ENCODE assay signal across 16 cellular contexts in genomic region chr14:35254736-35255135, GRCh38. TPM values are rescaled to one million over a fixed set of nuclear protein-coding genes. Genes with fewer than 3 reads are reported as not detected.
DNase-seq lines count a peak whose midpoint lies in the region; ATAC-seq and TF ChIP-seq lines count a peak whose summit lies in the region.
"Had no signal": no experiment of that assay in that cellular context is flagged by ENCODE, and none has a peak within 500 bp of the region (broad histone marks: within the 10 kb centered on the region; RNA-seq: fewer than 3 reads in every experiment).

No MANE protein-coding gene starts in this region.

- H3K27ac ChIP-seq in tibial nerve, result no peak overlapping the region
- no peak overlapping the region for H3K27ac ChIP-seq in esophagus muscularis mucosa (replicated peaks in 1 of 4)
- H3K27ac ChIP-seq: brain microvascular endothelial cell, GM23248, RWPE1, thoracic aorta had no signal

- TF ChIP-seq CTCF in tibial nerve (IDR thresholded peaks at IDR 0.05), result no peak
- no peak for TF ChIP-seq CTCF in esophagus muscularis mucosa (IDR thresholded peaks at IDR 0.05)

- H3K9me3 ChIP-seq in tibial nerve (no peaks in the 10 kb centered on the region), esophagus muscularis mucosa (no peaks in the 10 kb centered on the region)
- H3K9me3 ChIP-seq: thoracic aorta had no signal

- H3K4me3 Mint-ChIP-seq in activated naive CD8-positive, alpha-beta T cell treated with anti-CD3 and anti-CD28 coated beads, Interleukin-2, amount 50 U/mL, for 24 hours, result peak overlapping the region; percentile 37

- H3K27me3 ChIP-seq in tibial nerve (no peaks in the 10 kb centered on the region), esophagus muscularis mucosa (no peaks in the 10 kb centered on the region)
- H3K27me3 ChIP-seq: brain microvascular endothelial cell had no signal

- no peaks in the 10 kb centered on the region for H3K9me3 Mint-ChIP-seq in activated naive CD8-positive, alpha-beta T cell treated with anti-CD3 and anti-CD28 coated beads, Interleukin-2, amount 50 U/mL, for 24 hours

- peak overlapping the region; percentile 55 for H3K27ac Mint-ChIP-seq in activated naive CD8-positive, alpha-beta T cell treated with anti-CD3 and anti-CD28 coated beads, Interleukin-2, amount 50 U/mL, for 24 hours

- WGBS in tibial nerve, 2 donors, result 66 to 69% methylated on average over 2 of the region's 2 CpGs
- 83% methylated on average over 2 of the region's 2 CpGs for WGBS in esophagus muscularis mucosa

- H3K36me3 ChIP-seq in tibial nerve, result no peaks in the 10 kb centered on the region
- peaks cover 0 to 4% (median 0%) of the 10 kb centered on the region in 4 donors for H3K36me3 ChIP-seq in esophagus muscularis mucosa
- H3K36me3 ChIP-seq: brain microvascular endothelial cell, thoracic aorta had no signal

- peaks cover 19% of the 10 kb centered on the region for H3K36me3 Mint-ChIP-seq in activated naive CD8-positive, alpha-beta T cell treated with anti-CD3 and anti-CD28 coated beads, Interleukin-2, amount 50 U/mL, for 24 hours (ENCODE audit: low read depth)

- ATAC-seq in HG02610 (IDR thresholded peaks at IDR 0.05; ENCODE audit: unreplicated experiment), result peak; percentile 78
- peak; percentile 83 for ATAC-seq in activated naive CD8-positive, alpha-beta T cell treated with anti-CD3 and anti-CD28 coated beads, Interleukin-2, amount 50 U/mL, for 24 hours
- ATAC-seq: left colon had no signal

- DNase-seq in activated CD4-positive, alpha-beta T cell treated with anti-CD3 and anti-CD28 coated beads for 48 hours, result peak; percentile 31
- no peak for DNase-seq in activated CD4-positive, alpha-beta T cell treated with anti-CD3 and anti-CD28 coated beads for 1 hour
- peak; percentile 49 for DNase-seq in activated naive CD8-positive, alpha-beta T cell treated with anti-CD3 and anti-CD28 coated beads, Interleukin-2, amount 50 U/mL, for 24 hours
- DNase-seq in stimulated activated CD8-positive, alpha-beta memory T cell treated with anti-CD3 and anti-CD28 coated beads, Interleukin-4, amount 100 ng/mL, for 24 hours (ENCODE audit: low read depth), result peak; percentile 6
- DNase-seq in tibial nerve (ENCODE audit: low spot score in 2 of 2), result no peak
- DNase-seq in esophagus muscularis mucosa (ENCODE audit: extremely low spot score), result no peak
- no peak for DNase-seq in AG20443 (ENCODE audit: low spot score)
- DNase-seq: brain microvascular endothelial cell, glutamatergic neuron, GM23248, left colon, NCI-H187, NCI-H526 had no signal

- intact Hi-C loops in esophagus muscularis mucosa (cut with DNase I), result no loop called here

- TF ChIP-seq POLR2A in tibial nerve (IDR thresholded peaks at IDR 0.05), result no peak
- TF ChIP-seq POLR2A in esophagus muscularis mucosa (IDR thresholded peaks at IDR 0.05; ENCODE audit: low read depth), result no peak

- H3K4me3 ChIP-seq in tibial nerve (no peak overlapping the region), esophagus muscularis mucosa (no peak overlapping the region)
- H3K4me3 ChIP-seq: GM23248, thoracic aorta had no signal

- no peaks in the 10 kb centered on the region for H3K27me3 Mint-ChIP-seq in activated naive CD8-positive, alpha-beta T cell treated with anti-CD3 and anti-CD28 coated beads, Interleukin-2, amount 50 U/mL, for 24 hours

- no peaks in the 10 kb centered on the region for H3K4me1 ChIP-seq in tibial nerve
- H3K4me1 ChIP-seq in esophagus muscularis mucosa, result no peaks in the 10 kb centered on the region

- peaks cover 44% of the 10 kb centered on the region for H3K4me1 Mint-ChIP-seq in activated naive CD8-positive, alpha-beta T cell treated with anti-CD3 and anti-CD28 coated beads, Interleukin-2, amount 50 U/mL, for 24 hours

- TF ChIP-seq EP300 in tibial nerve (IDR thresholded peaks at IDR 0.05) (no peak), esophagus muscularis mucosa (IDR thresholded peaks at IDR 0.05) (no peak)

RNA-seq across cellular contexts. Expression of gene PSMA6, which starts 37.4 kb away (rescaled TPM):
- 100 to 1,000 TPM in 1 of 4 donors, 10 to 100 TPM in 3; 65.3 to 129 (median 87.7) TPM for total RNA-seq in tibial nerve
- total RNA-seq in esophagus muscularis mucosa, result 100 to 1,000 TPM in 2 of 4 donors, 10 to 100 TPM in 2; 70.5 to 143 (median 112) TPM

Comparison
In these comparisons a context has a peak if more than half of its experiments do, and no peak if none do; other contexts are left out.
1. DNase-seq: peak in activated CD4-positive, alpha-beta T cell treated with anti-CD3 and anti-CD28 coated beads for 48 hours (single experiment), activated naive CD8-positive, alpha-beta T cell treated with anti-CD3 and anti-CD28 coated beads, Interleukin-2, amount 50 U/mL, for 24 hours (single experiment) and stimulated activated CD8-positive, alpha-beta memory T cell treated with anti-CD3 and anti-CD28 coated beads, Interleukin-4, amount 100 ng/mL, for 24 hours (single experiment); none in activated CD4-positive, alpha-beta T cell treated with anti-CD3 and anti-CD28 coated beads for 1 hour (single experiment), tibial nerve (0 of 2), esophagus muscularis mucosa (single experiment) and AG20443 (single experiment).